ENCODE assay signal across 1 cellular context in genomic region chr6:6694825-6695710, GRCh38.
TF ChIP-seq lines count a peak whose summit lies in the region.

No MANE protein-coding gene starts in this region.

TF ChIP-seq in K562, 482 proteins besides CTCF, POLR2A, EP300 and RAD21 (continued from another document):
- TF ChIP-seq TSHZ1 (CRISPR knock-in tag; IDR thresholded peaks at IDR 0.05) (0 out of 2 replicates have a peak, but pooled peaks have one; percentile 24), EP400 (IDR thresholded peaks at IDR 0.05) (peak; percentile 11; the same call in 1 of the 2 replicates), ERF (CRISPR knock-in tag; IDR thresholded peaks at IDR 0.05) (0 out of 2 replicates have a peak, but pooled peaks have one; percentile 37), RBM25 (IDR thresholded peaks at IDR 0.05; ENCODE audit: low read depth, low read length, severe bottlenecking) (no peak), CLOCK (CRISPR knock-in tag; IDR thresholded peaks at IDR 0.05; ENCODE audit: borderline replicate concordance) (no peak), ARID2 (IDR thresholded peaks at IDR 0.05) (no peak), ZNF696 (CRISPR knock-in tag; conservative IDR thresholded peaks at IDR 0.05) (no peak), ZFX (CRISPR knock-in tag; IDR thresholded peaks at IDR 0.05) (peak; percentile 51; the same call in 1 of the 2 replicates), ZKSCAN3 (CRISPR knock-in tag; IDR thresholded peaks at IDR 0.05) (no peak), TAF1 (IDR thresholded peaks at IDR 0.05; ENCODE audit: control insufficient read depth, extremely low read depth, insufficient read depth, low read length, severe bottlenecking) (no peak), HOXB6 (CRISPR knock-in tag; IDR thresholded peaks at IDR 0.05; ENCODE audit: borderline replicate concordance) (no peak), SOX6 (IDR thresholded peaks at IDR 0.05) (0 out of 2 replicates have a peak, but pooled peaks have one; percentile 19), PHF21A (IDR thresholded peaks at IDR 0.05; ENCODE audit: borderline replicate concordance, low read depth) (no peak), KLF1 (tag; IDR thresholded peaks at IDR 0.05) (peak; percentile 68; the same call in 1 of the 2 replicates), FOXM1 (IDR thresholded peaks at IDR 0.05; ENCODE audit: low read depth) (no peak), FOXM1 (CRISPR knock-in tag; IDR thresholded peaks at IDR 0.05; ENCODE audit: low read depth) (no peak), KLF6 (CRISPR knock-in tag; IDR thresholded peaks at IDR 0.05; ENCODE audit: borderline replicate concordance) (peak; percentile 50; the same call in 1 of the 2 replicates), ZNF280A (IDR thresholded peaks at IDR 0.05; ENCODE audit: low read depth, partially characterized antibody) (no peak), SNRNP70 (optimal IDR thresholded peaks at IDR 0.05; ENCODE audit: low read depth, low read length) (no peak), MAZ (CRISPR knock-in tag; conservative IDR thresholded peaks at IDR 0.05 in 1 of 2, IDR thresholded peaks at IDR 0.05 in 1 of 2) (peak; percentile 44 to 60; a peak in 2 of 4 replicates)
- TF ChIP-seq, protein P1, sequence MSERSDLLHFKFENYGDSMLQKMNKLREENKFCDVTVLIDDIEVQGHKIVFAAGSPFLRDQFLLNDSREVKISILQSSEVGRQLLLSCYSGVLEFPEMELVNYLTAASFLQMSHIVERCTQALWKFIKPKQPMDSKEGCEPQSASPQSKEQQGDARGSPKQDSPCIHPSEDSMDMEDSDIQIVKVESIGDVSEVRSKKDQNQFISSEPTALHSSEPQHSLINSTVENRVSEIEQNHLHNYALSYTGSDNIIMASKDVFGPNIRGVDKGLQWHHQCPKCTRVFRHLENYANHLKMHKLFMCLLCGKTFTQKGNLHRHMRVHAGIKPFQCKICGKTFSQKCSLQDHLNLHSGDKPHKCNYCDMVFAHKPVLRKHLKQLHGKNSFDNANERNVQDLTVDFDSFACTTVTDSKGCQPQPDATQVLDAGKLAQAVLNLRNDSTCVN (CRISPR knock-in tag; IDR thresholded peaks at IDR 0.05): 0 out of 2 replicates have a peak, but pooled peaks have one; percentile 67
- TF ChIP-seq, protein P2, sequence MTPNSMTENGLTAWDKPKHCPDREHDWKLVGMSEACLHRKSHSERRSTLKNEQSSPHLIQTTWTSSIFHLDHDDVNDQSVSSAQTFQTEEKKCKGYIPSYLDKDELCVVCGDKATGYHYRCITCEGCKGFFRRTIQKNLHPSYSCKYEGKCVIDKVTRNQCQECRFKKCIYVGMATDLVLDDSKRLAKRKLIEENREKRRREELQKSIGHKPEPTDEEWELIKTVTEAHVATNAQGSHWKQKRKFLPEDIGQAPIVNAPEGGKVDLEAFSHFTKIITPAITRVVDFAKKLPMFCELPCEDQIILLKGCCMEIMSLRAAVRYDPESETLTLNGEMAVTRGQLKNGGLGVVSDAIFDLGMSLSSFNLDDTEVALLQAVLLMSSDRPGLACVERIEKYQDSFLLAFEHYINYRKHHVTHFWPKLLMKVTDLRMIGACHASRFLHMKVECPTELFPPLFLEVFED (CRISPR knock-in tag; conservative IDR thresholded peaks at IDR 0.05): 0 out of 2 replicates have a peak, but pooled peaks have one; percentile 9
- TF ChIP-seq, protein P3, sequence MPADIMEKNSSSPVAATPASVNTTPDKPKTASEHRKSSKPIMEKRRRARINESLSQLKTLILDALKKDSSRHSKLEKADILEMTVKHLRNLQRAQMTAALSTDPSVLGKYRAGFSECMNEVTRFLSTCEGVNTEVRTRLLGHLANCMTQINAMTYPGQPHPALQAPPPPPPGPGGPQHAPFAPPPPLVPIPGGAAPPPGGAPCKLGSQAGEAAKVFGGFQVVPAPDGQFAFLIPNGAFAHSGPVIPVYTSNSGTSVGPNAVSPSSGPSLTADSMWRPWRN (IDR thresholded peaks at IDR 0.05; ENCODE audit: low read depth): no peak
TF ChIP-seq in K562: peak in this region for 50.
